1 cellular context compared by ENCODE assay signal in genomic region chr9:76741524-76741923, GRCh38.
TF ChIP-seq lines count a peak whose summit lies in the region.

No MANE protein-coding gene starts in this region.

TF ChIP-seq in GM23338, 12 proteins besides CTCF, POLR2A, EP300 and RAD21 (continued from another document):
- TF ChIP-seq REST (IDR thresholded peaks at IDR 0.05; ENCODE audit: unreplicated experiment) (no peak), ZNF331 (CRISPR knock-in tag; IDR thresholded peaks at IDR 0.05; ENCODE audit: low read depth) (no peak), CREB1 (CRISPR knock-in tag; IDR thresholded peaks at IDR 0.05; ENCODE audit: low read depth) (no peak), JUNB (IDR thresholded peaks at IDR 0.05; ENCODE audit: unreplicated experiment) (no peak), ZNF462 (CRISPR knock-in tag; IDR thresholded peaks at IDR 0.05) (no peak), EZH2 (IDR thresholded peaks at IDR 0.05; ENCODE audit: low read depth, unreplicated experiment) (no peak), STAT1 (IDR thresholded peaks at IDR 0.05; ENCODE audit: unreplicated experiment) (no peak), EZH2phosphoT487 (IDR thresholded peaks at IDR 0.05; ENCODE audit: unreplicated experiment) (no peak)
